18 cellular contexts compared by ENCODE assay signal in genomic region chr1:89884718-89885596, GRCh38.
DNase-seq lines count a peak whose midpoint lies in the region; ATAC-seq and TF ChIP-seq lines count a peak whose summit lies in the region.
"Had no signal": no experiment of that assay in that cellular context is flagged by ENCODE, and none has a peak within 500 bp of the region (broad histone marks: within the 10 kb centered on the region; RNA-seq: fewer than 3 reads in every experiment).

No MANE protein-coding gene starts in this region.

- H3K27me3 Mint-ChIP-seq in activated T-helper 17 cell treated with anti-CD3 and anti-CD28 coated beads, Interleukin-2, amount 50 U/mL, for 72 hours: no peaks in the 10 kb centered on the region
- H3K27me3 Mint-ChIP-seq: activated CD4-positive, alpha-beta T cell treated with anti-CD3 and anti-CD28 coated beads for 36 hours had no signal

- ATAC-seq in activated T-helper 17 cell treated with anti-CD3 and anti-CD28 coated beads, Interleukin-2, amount 50 U/mL, for 72 hours (replicated peaks): peak; percentile 44
- peak; percentile 71 for ATAC-seq in stimulated activated effector memory CD8-positive, alpha-beta T cell treated with anti-CD3 and anti-CD28 coated beads, Interleukin-12 subunit alpha, Interleukin-12 subunit beta, amount 100 ng/mL, for 72 hours
- ATAC-seq in GM19452 (IDR thresholded peaks at IDR 0.05; ENCODE audit: unreplicated experiment): no peak
- ATAC-seq: activated CD4-positive, alpha-beta T cell treated with anti-CD3 and anti-CD28 coated beads for 36 hours; pancreas had no signal

- TF ChIP-seq CTCF in HEK293 (tag by site-specific recombination; IDR thresholded peaks at IDR 0.05): no peak

- no peaks in the 10 kb centered on the region for H3K9me3 ChIP-seq in HEK293 (ENCODE audit: control insufficient read depth, insufficient read depth, low read depth, low read length)
- H3K9me3 ChIP-seq: pancreas had no signal

- H3K27ac ChIP-seq in HEK293 (ENCODE audit: extremely low read depth, low read depth, low read length): no peak overlapping the region
- H3K27ac ChIP-seq: BLaER1 treated with 17β-estradiol and CSF1 and Interleukin-3, amounts not matched to agents 10 nM and 100 nM; pancreas; SJCRH30; tibial nerve had no signal

- DNase-seq in fibroblast of peridontal ligament (ENCODE audit: extremely low read depth): peak; percentile 52
- DNase-seq in stimulated activated effector memory CD8-positive, alpha-beta T cell treated with anti-CD3 and anti-CD28 coated beads, Interleukin-12 subunit alpha, Interleukin-12 subunit beta, amount 100 ng/mL, for 72 hours (ENCODE audit: low spot score in 2 of 2): no peak
- no peak for DNase-seq in SIG-M5 (lab: John Stamatoyannopoulos, UW)
- DNase-seq in COR-L47 (lab: John Stamatoyannopoulos, UW): no peak
- DNase-seq: activated CD4-positive, alpha-beta T cell treated with anti-CD3 and anti-CD28 coated beads for 36 hours; activated CD8-positive, alpha-beta memory T cell treated with anti-CD3 and anti-CD28 coated beads, Interleukin-2, amount 50 U/mL, for 4 hours; activated naive CD4-positive, alpha-beta T cell treated with Interleukin-2 at 50 U/mL for 16 hours; GOT3; MM.1S; NCI-H187; pancreas; SJCRH30; T-helper 9 cell had no signal

- POLR2A ChIA-PET in HEK293 (lab: Yijun Ruan, JAX): no interaction called here

- no peak overlapping the region for H3K27ac Mint-ChIP-seq in activated T-helper 17 cell treated with anti-CD3 and anti-CD28 coated beads, Interleukin-2, amount 50 U/mL, for 72 hours
- no peak overlapping the region for H3K27ac Mint-ChIP-seq in stimulated activated effector memory CD8-positive, alpha-beta T cell treated with anti-CD3 and anti-CD28 coated beads, Interleukin-12 subunit alpha, Interleukin-12 subunit beta, amount 100 ng/mL, for 72 hours
- H3K27ac Mint-ChIP-seq: activated CD4-positive, alpha-beta T cell treated with anti-CD3 and anti-CD28 coated beads for 36 hours had no signal

- H3K4me1 ChIP-seq in HEK293 (ENCODE audit: control insufficient read depth, insufficient read depth, low read length): no peaks in the 10 kb centered on the region

- H3K36me3 Mint-ChIP-seq in activated T-helper 17 cell treated with anti-CD3 and anti-CD28 coated beads, Interleukin-2, amount 50 U/mL, for 72 hours (ENCODE audit: low read depth): peaks cover 39% of the 10 kb centered on the region
- H3K36me3 Mint-ChIP-seq in stimulated activated effector memory CD8-positive, alpha-beta T cell treated with anti-CD3 and anti-CD28 coated beads, Interleukin-12 subunit alpha, Interleukin-12 subunit beta, amount 100 ng/mL, for 72 hours: no peaks in the 10 kb centered on the region

- CTCF ChIA-PET in HEK293 (lab: Yijun Ruan, JAX): interaction anchor here (0.7 kb wide), 1 partner anchor 18 kb away, joined by 3 read pairs; no protein-coding TSS in a partner anchor

- H3K4me3 Mint-ChIP-seq in activated T-helper 17 cell treated with anti-CD3 and anti-CD28 coated beads, Interleukin-2, amount 50 U/mL, for 72 hours: no peak overlapping the region
- H3K4me3 Mint-ChIP-seq in stimulated activated effector memory CD8-positive, alpha-beta T cell treated with anti-CD3 and anti-CD28 coated beads, Interleukin-12 subunit alpha, Interleukin-12 subunit beta, amount 100 ng/mL, for 72 hours: no peak overlapping the region
- H3K4me3 Mint-ChIP-seq: activated CD4-positive, alpha-beta T cell treated with anti-CD3 and anti-CD28 coated beads for 36 hours had no signal

- peaks cover 13% of the 10 kb centered on the region for H3K4me1 Mint-ChIP-seq in activated T-helper 17 cell treated with anti-CD3 and anti-CD28 coated beads, Interleukin-2, amount 50 U/mL, for 72 hours
- peaks cover 21% of the 10 kb centered on the region for H3K4me1 Mint-ChIP-seq in stimulated activated effector memory CD8-positive, alpha-beta T cell treated with anti-CD3 and anti-CD28 coated beads, Interleukin-12 subunit alpha, Interleukin-12 subunit beta, amount 100 ng/mL, for 72 hours

- H3K36me3 ChIP-seq in HEK293 (ENCODE audit: control insufficient read depth in 2 of 2, insufficient read depth in 1 of 2, low read length in 2 of 2): peaks cover 0 to 10% of the 10 kb centered on the region in 2 experiments; a peak in 1 of 3 replicates
- H3K36me3 ChIP-seq: pancreas, SJCRH30 had no signal

- peaks cover 3% of the 10 kb centered on the region for H3K9me3 Mint-ChIP-seq in activated T-helper 17 cell treated with anti-CD3 and anti-CD28 coated beads, Interleukin-2, amount 50 U/mL, for 72 hours
- H3K9me3 Mint-ChIP-seq in stimulated activated effector memory CD8-positive, alpha-beta T cell treated with anti-CD3 and anti-CD28 coated beads, Interleukin-12 subunit alpha, Interleukin-12 subunit beta, amount 100 ng/mL, for 72 hours: peaks cover 3% of the 10 kb centered on the region

- no peak overlapping the region for H3K4me3 ChIP-seq in HEK293 (ENCODE audit: low read depth, low read length)
- H3K4me3 ChIP-seq: BLaER1 treated with 17β-estradiol and CSF1 and Interleukin-3, amounts not matched to agents 10 nM and 100 nM; pancreas; SJCRH30; tibial nerve had no signal

TF ChIP-seq in HEK293, 187 proteins besides CTCF, POLR2A, EP300 and RAD21:
- no peak for TF ChIP-seq ZNF513 (tag by site-specific recombination; IDR thresholded peaks at IDR 0.05)
- TF ChIP-seq ZNF561 (tag by site-specific recombination; IDR thresholded peaks at IDR 0.05; ENCODE audit: borderline replicate concordance): no peak
- TF ChIP-seq ZBTB44 (tag by site-specific recombination; IDR thresholded peaks at IDR 0.05): peak; percentile 73
- no peak for TF ChIP-seq RBAK (tag by site-specific recombination; IDR thresholded peaks at IDR 0.05)
